Comparison of ENCODE assay signal across 8 cellular contexts in the genomic region with DNA sequence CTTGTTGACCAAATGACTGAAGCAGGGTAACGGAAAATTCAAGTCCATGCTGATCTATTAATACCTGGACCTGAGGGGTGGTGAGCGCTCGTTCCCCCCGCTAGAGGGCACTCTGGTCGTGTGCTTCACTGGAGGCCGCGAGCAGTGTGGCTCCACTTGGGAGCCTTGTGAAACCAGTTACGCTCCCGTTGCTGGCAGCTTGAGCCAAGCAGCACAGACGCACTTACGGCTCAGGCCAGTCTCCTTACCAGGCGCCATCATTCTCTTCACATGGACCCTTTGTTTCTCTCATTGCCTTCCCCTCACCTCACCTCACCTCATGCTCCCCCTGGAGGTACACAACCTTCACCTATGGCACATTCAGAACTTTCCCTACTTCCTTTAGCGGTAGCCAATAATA. TPM values are rescaled to one million over a fixed set of nuclear protein-coding genes. Genes with fewer than 3 reads are reported as not detected.
DNase-seq lines count a peak whose midpoint lies in the region; ATAC-seq and TF ChIP-seq lines count a peak whose summit lies in the region.

No MANE protein-coding gene starts in this region.

- POLR2A ChIA-PET in naive thymus-derived CD8-positive, alpha-beta T cell (lab: Charles Lee), result no interaction called here

- WGBS in esophagus muscularis mucosa, result 8% methylated on average over 13 of the region's 13 CpGs

- H3K4me3 Mint-ChIP-seq in Calu3 (ENCODE audit: low read depth, unreplicated experiment), result no peak overlapping the region
- H3K4me3 Mint-ChIP-seq in naive thymus-derived CD8-positive, alpha-beta T cell, result peak overlapping the region; percentile 6 to 79 (median 62)
- H3K4me3 Mint-ChIP-seq in stimulated activated naive B cell treated with anti-CD40 and anti-IgM and Interleukin-4, amounts not matched to agents 10 μg/mL and 1 μg/mL and 100 μg/mL, for 72 hours, result peak overlapping the region in 1 of 2 donors; percentile 2

- H2AFZ ChIP-seq in KMS-11 (ENCODE audit: low read depth), result peak overlapping the region; percentile 21; the same call in 1 of the 2 replicates

- H3K27ac ChIP-seq in KMS-11 (no peak overlapping the region), esophagus muscularis mucosa (replicated peaks in 1 of 4) (no peak overlapping the region)

- intact Hi-C loops in Calu3 (cut with micrococcal nuclease; ENCODE audit: unreplicated experiment) (loop anchor here (1.0 to 5.0 kb wide), 2 partner anchors 330 to 458 kb away; no protein-coding TSS in a partner anchor), esophagus muscularis mucosa (cut with DNase I) (loop anchor here (2.0 to 10.0 kb wide), 3 partner anchors 330 to 626 kb away; partner anchors contain the start of gene CASQ2)

- no peaks in the 10 kb centered on the region for H3K36me3 Mint-ChIP-seq in Calu3 (ENCODE audit: insufficient read depth, unreplicated experiment)
- no peaks in the 10 kb centered on the region for H3K36me3 Mint-ChIP-seq in naive thymus-derived CD8-positive, alpha-beta T cell
- H3K36me3 Mint-ChIP-seq in stimulated activated naive B cell treated with anti-CD40 and anti-IgM and Interleukin-4, amounts not matched to agents 10 μg/mL and 1 μg/mL and 100 μg/mL, for 72 hours, result no peaks in the 10 kb centered on the region

- peak; percentile 85 for ATAC-seq in GM21526 (IDR thresholded peaks at IDR 0.05; ENCODE audit: low FRiP score, unreplicated experiment)
- ATAC-seq in naive thymus-derived CD8-positive, alpha-beta T cell, result peak; percentile 92 to 98
- peak; percentile 92 to 96 for ATAC-seq in stimulated activated naive B cell treated with anti-CD40 and anti-IgM and Interleukin-4, amounts not matched to agents 10 μg/mL and 1 μg/mL and 100 μg/mL, for 72 hours (replicated peaks)

- H3K4me2 ChIP-seq in KMS-11, result 0 out of 2 replicates have a peak overlapping the region, but pooled peaks have one; percentile 17

- TF ChIP-seq CTCF in Calu3 (IDR thresholded peaks at IDR 0.05; ENCODE audit: unreplicated experiment) (peak; percentile 67), KMS-11 (conservative IDR thresholded peaks at IDR 0.05; ENCODE audit: low read depth, low read length) (peak; percentile 78), esophagus muscularis mucosa (IDR thresholded peaks at IDR 0.05) (peak; percentile 87 to 92 (median 90))

- H3K9ac ChIP-seq in KMS-11, result no peak overlapping the region

- H3K27me3 Mint-ChIP-seq in Calu3 (ENCODE audit: unreplicated experiment), result peaks cover 14% of the 10 kb centered on the region
- peaks cover 16 to 29% (median 21%) of the 10 kb centered on the region in 5 donors for H3K27me3 Mint-ChIP-seq in naive thymus-derived CD8-positive, alpha-beta T cell
- H3K27me3 Mint-ChIP-seq in stimulated activated naive B cell treated with anti-CD40 and anti-IgM and Interleukin-4, amounts not matched to agents 10 μg/mL and 1 μg/mL and 100 μg/mL, for 72 hours, result peaks cover 34 to 59% of the 10 kb centered on the region in 2 donors

- H3K36me3 ChIP-seq in KMS-11 (ENCODE audit: insufficient read depth) (no peaks in the 10 kb centered on the region), esophagus muscularis mucosa (no peaks in the 10 kb centered on the region)

- CTCF ChIA-PET in Calu3 (lab: Charles Lee), result interaction anchor here (1.2 kb wide), 1 partner anchor 331 kb away, joined by 6 read pairs; no protein-coding TSS in a partner anchor

- no TSS peak for BruUV-seq in Calu3 (replicated peaks; lab: Mats Ljungman, UMichigan)

- peaks cover 21% of the 10 kb centered on the region for H3K4me1 Mint-ChIP-seq in Calu3 (ENCODE audit: low read depth, unreplicated experiment)
- H3K4me1 Mint-ChIP-seq in naive thymus-derived CD8-positive, alpha-beta T cell, result peaks cover 2 to 9% (median 4%) of the 10 kb centered on the region in 4 donors
- peaks cover 7 to 8% of the 10 kb centered on the region in 2 donors for H3K4me1 Mint-ChIP-seq in stimulated activated naive B cell treated with anti-CD40 and anti-IgM and Interleukin-4, amounts not matched to agents 10 μg/mL and 1 μg/mL and 100 μg/mL, for 72 hours

- DNase-seq in Calu3, result peak; percentile 80
- peak; percentile 87 for DNase-seq in OCI-M1 (lab: John Stamatoyannopoulos, UW)
- DNase-seq in activated T-cell treated with anti-CD3 and anti-CD28 coated beads for 48 hours (ENCODE audit: low read depth), result peak; percentile 51
- DNase-seq in esophagus muscularis mucosa (ENCODE audit: extremely low spot score), result peak; percentile 96
- DNase-seq in naive thymus-derived CD8-positive, alpha-beta T cell, result peak in 9 of 10 donors; percentile 41 to 76 (median 56)
- DNase-seq in stimulated activated naive B cell treated with anti-CD40 and anti-IgM and Interleukin-4, amounts not matched to agents 10 μg/mL and 1 μg/mL and 100 μg/mL, for 72 hours, result peak; percentile 47

- H3K27me3 ChIP-seq in KMS-11 (ENCODE audit: insufficient read depth, low read depth) (no peaks in the 10 kb centered on the region), esophagus muscularis mucosa (peaks cover 0 to 3% (median 0%) of the 10 kb centered on the region in 4 donors)

- H3K27ac Mint-ChIP-seq in Calu3 (ENCODE audit: unreplicated experiment), result no peak overlapping the region
- H3K27ac Mint-ChIP-seq in naive thymus-derived CD8-positive, alpha-beta T cell, result peak overlapping the region in 1 of 10 donors; percentile 15
- H3K27ac Mint-ChIP-seq in stimulated activated naive B cell treated with anti-CD40 and anti-IgM and Interleukin-4, amounts not matched to agents 10 μg/mL and 1 μg/mL and 100 μg/mL, for 72 hours, result no peak overlapping the region

- no peak for TF ChIP-seq EP300 in esophagus muscularis mucosa (IDR thresholded peaks at IDR 0.05)

- no peak for TF ChIP-seq POLR2A in esophagus muscularis mucosa (IDR thresholded peaks at IDR 0.05; ENCODE audit: low read depth)

- H3K79me2 ChIP-seq in KMS-11 (ENCODE audit: insufficient read depth, low read depth), result no peaks in the 10 kb centered on the region

- no peaks in the 10 kb centered on the region for H3K9me3 ChIP-seq in esophagus muscularis mucosa

- no peaks in the 10 kb centered on the region for H4K20me1 ChIP-seq in KMS-11 (ENCODE audit: insufficient read depth)

- H3K4me1 ChIP-seq in KMS-11 (ENCODE audit: low read depth, poor library complexity, severe bottlenecking) (no peaks in the 10 kb centered on the region), esophagus muscularis mucosa (peaks cover 13 to 27% (median 22%) of the 10 kb centered on the region in 4 donors)

- no peak overlapping the region for H3K4me3 ChIP-seq in KMS-11 (IDR thresholded peaks at IDR 0.05; ENCODE audit: insufficient read depth, low read depth, low read length)
- no peak overlapping the region for H3K4me3 ChIP-seq in esophagus muscularis mucosa

- H3K9me3 Mint-ChIP-seq in Calu3 (ENCODE audit: low read depth, unreplicated experiment), result no peaks in the 10 kb centered on the region
- H3K9me3 Mint-ChIP-seq in naive thymus-derived CD8-positive, alpha-beta T cell, result no peaks in the 10 kb centered on the region
- no peaks in the 10 kb centered on the region for H3K9me3 Mint-ChIP-seq in stimulated activated naive B cell treated with anti-CD40 and anti-IgM and Interleukin-4, amounts not matched to agents 10 μg/mL and 1 μg/mL and 100 μg/mL, for 72 hours

RNA-seq across cellular contexts. Expression of gene TSPAN2, which starts 49.7 kb away (rescaled TPM):
- total RNA-seq in Calu3 (2022), result 6.0 and 7.7 TPM in 2 replicates
- total RNA-seq in esophagus muscularis mucosa, result 10 to 100 TPM; 35.8 to 70.2 (median 66.7) TPM
- total RNA-seq in naive thymus-derived CD8-positive, alpha-beta T cell, result under 1 TPM; 0.68 to 0.77 TPM
- polyA plus RNA-seq in naive thymus-derived CD8-positive, alpha-beta T cell, result 10 to 100 TPM in 1 of 3 donors, 1 to 10 TPM in 1, under 1 TPM in 1; 0.92 to 16.3 (median 3.2) TPM
